25 cellular contexts compared by ENCODE assay signal in genomic region chr17:5797447-5797846, GRCh38.
"Had no signal": no experiment of that assay in that cellular context is flagged by ENCODE, and none has a peak within 500 bp of the region (broad histone marks: within the 10 kb centered on the region; RNA-seq: fewer than 3 reads in every experiment).

No MANE protein-coding gene starts in this region.

- ATAC-seq: activated CD4-positive, CD25-positive, alpha-beta regulatory T cell treated with anti-CD3 and anti-CD28 coated beads, Interleukin-2, amount 50 U/mL, for 24 hours; foreskin keratinocyte; heart right ventricle; left cardiac atrium; naive thymus-derived CD8-positive, alpha-beta T cell; pancreas had no signal

- H3K4me1 ChIP-seq: ascending aorta, esophagus muscularis mucosa, foreskin keratinocyte, heart right ventricle, pancreas, prostate gland, sigmoid colon, uterus had no signal

- DNase-seq: activated CD4-positive, alpha-beta T cell treated with anti-CD3 and anti-CD28 coated beads for 48 hours; activated CD4-positive, alpha-beta T cell treated with anti-CD3 and anti-CD28 coated beads, Interleukin-2, amount 50 U/mL, for 48 hours; activated CD8-positive, alpha-beta memory T cell treated with anti-CD3 and anti-CD28 coated beads for 24 hours; activated effector memory CD4-positive, alpha-beta T cell treated with anti-CD3 and anti-CD28 coated beads, Interleukin-2, amount 50 U/mL, for 16 hours; activated naive CD4-positive, alpha-beta T cell treated with anti-CD3 and anti-CD28 coated beads, Interleukin-2, amount 10 ng/mL, durations not matched to agents 7 days and 5 days; activated naive CD8-positive, alpha-beta T cell treated with anti-CD3 and anti-CD28 coated beads, Interleukin-2, amount 10 ng/mL, durations not matched to agents 7 days and 5 days; brain microvascular endothelial cell; foreskin keratinocyte; heart right ventricle; left cardiac atrium; naive thymus-derived CD8-positive, alpha-beta T cell; pancreas; sigmoid colon; small intestine; stimulated activated CD4-positive, alpha-beta T cell treated with anti-CD3 and anti-CD28 coated beads, Interleukin-4, amount 100 ng/mL, for 24 hours; T-helper 1 cell; trophoblast cell; uterus; WERI-Rb-1 had no signal

- H3K27me3 ChIP-seq: ascending aorta, brain microvascular endothelial cell, pancreas, sigmoid colon, uterus had no signal

- H3K9me3 ChIP-seq: ascending aorta, neutrophil, pancreas, prostate gland, thoracic aorta, uterus had no signal

- H3K27ac ChIP-seq: ascending aorta, brain microvascular endothelial cell, esophagus muscularis mucosa, foreskin keratinocyte, heart right ventricle, neutrophil, pancreas, prostate gland, sigmoid colon, thoracic aorta, uterus, WERI-Rb-1 had no signal

- H3K4me3 ChIP-seq: ascending aorta, esophagus muscularis mucosa, heart right ventricle, pancreas, prostate gland, sigmoid colon, thoracic aorta, uterus had no signal

- H3K36me3 ChIP-seq: ascending aorta, brain microvascular endothelial cell, esophagus muscularis mucosa, heart right ventricle, neutrophil, pancreas, prostate gland, sigmoid colon, thoracic aorta, uterus, WERI-Rb-1 had no signal
